ENCODE assay signal across 8 cellular contexts in the genomic region with DNA sequence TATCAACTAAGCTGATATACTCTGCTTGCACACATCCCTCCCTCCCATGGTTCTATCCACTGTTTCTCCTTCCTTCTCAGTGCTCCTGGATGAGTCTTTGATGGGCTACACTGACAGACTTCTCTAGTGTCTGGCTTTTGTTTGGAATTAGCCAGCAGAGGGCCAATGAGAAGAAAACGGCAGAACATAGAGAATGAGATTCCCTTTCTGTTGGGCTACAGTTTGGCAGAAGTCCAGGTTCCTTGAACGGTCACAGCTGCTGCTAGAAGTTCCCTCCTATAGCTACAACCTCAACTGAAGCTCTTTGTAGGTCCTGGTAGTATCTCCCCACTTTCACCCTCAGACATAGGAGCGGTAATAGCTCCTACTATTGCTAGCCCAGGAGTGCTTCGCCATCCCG.
DNase-seq lines count a peak whose midpoint lies in the region; ATAC-seq and TF ChIP-seq lines count a peak whose summit lies in the region.

No MANE protein-coding gene starts in this region.

- no peak overlapping the region for H3K4me2 ChIP-seq in fibroblast of lung (ENCODE audit: extremely low read depth, insufficient read depth, low read length)

- ATAC-seq in stimulated activated memory B cell treated with anti-CD40 and anti-IgM and Interleukin-4, amounts not matched to agents 10 μg/mL and 1 μg/mL and 100 μg/mL, for 72 hours, result no peak
- ATAC-seq in HG03095 (IDR thresholded peaks at IDR 0.05; ENCODE audit: unreplicated experiment) (no peak), HG03175 (IDR thresholded peaks at IDR 0.05; ENCODE audit: unreplicated experiment) (no peak)

- H3K36me3 Mint-ChIP-seq in stimulated activated memory B cell treated with anti-CD40 and anti-IgM and Interleukin-4, amounts not matched to agents 10 μg/mL and 1 μg/mL and 100 μg/mL, for 72 hours, result peaks cover 15% of the 10 kb centered on the region

- H3K4me1 ChIP-seq in fibroblast of lung (ENCODE audit: control insufficient read depth, extremely low read depth, insufficient read depth, low read length), result no peaks in the 10 kb centered on the region

- H3K27ac Mint-ChIP-seq in stimulated activated memory B cell treated with anti-CD40 and anti-IgM and Interleukin-4, amounts not matched to agents 10 μg/mL and 1 μg/mL and 100 μg/mL, for 72 hours, result no peak overlapping the region

- H3K4me3 Mint-ChIP-seq in stimulated activated memory B cell treated with anti-CD40 and anti-IgM and Interleukin-4, amounts not matched to agents 10 μg/mL and 1 μg/mL and 100 μg/mL, for 72 hours, result no peak overlapping the region

- H3K9me3 ChIP-seq in fibroblast of lung (ENCODE audit: control insufficient read depth, insufficient read depth, low read depth, low read length), result no peaks in the 10 kb centered on the region

- H3K9ac ChIP-seq in fibroblast of lung (ENCODE audit: insufficient read depth, low read length), result no peak overlapping the region

- no peaks in the 10 kb centered on the region for H4K20me1 ChIP-seq in fibroblast of lung (ENCODE audit: control insufficient read depth, extremely low read depth, insufficient read depth, low read length)

- H3K27me3 Mint-ChIP-seq in stimulated activated memory B cell treated with anti-CD40 and anti-IgM and Interleukin-4, amounts not matched to agents 10 μg/mL and 1 μg/mL and 100 μg/mL, for 72 hours, result no peaks in the 10 kb centered on the region

- no peaks in the 10 kb centered on the region for H3K79me2 ChIP-seq in fibroblast of lung (ENCODE audit: control insufficient read depth, insufficient read depth, low read length)

- H3K27me3 ChIP-seq in fibroblast of lung (ENCODE audit: control insufficient read depth, insufficient read depth, low read length), result no peaks in the 10 kb centered on the region

- TF ChIP-seq CTCF in fibroblast of lung (conservative IDR thresholded peaks at IDR 0.05 in 1 of 2, IDR thresholded peaks at IDR 0.05 in 1 of 2; ENCODE audit: low read depth in 1 of 2, low read length in 2 of 2), result peak; percentile 29 to 37

- H3K27ac ChIP-seq in fibroblast of lung (ENCODE audit: insufficient read depth, low read length), result no peak overlapping the region

- no peak overlapping the region for H2AFZ ChIP-seq in fibroblast of lung (ENCODE audit: low read length)

- H3K9me3 Mint-ChIP-seq in stimulated activated memory B cell treated with anti-CD40 and anti-IgM and Interleukin-4, amounts not matched to agents 10 μg/mL and 1 μg/mL and 100 μg/mL, for 72 hours, result peaks cover 4% of the 10 kb centered on the region

- no peaks in the 10 kb centered on the region for H3K36me3 ChIP-seq in fibroblast of lung (ENCODE audit: control insufficient read depth, insufficient read depth, low read length)

- DNase-seq in NCI-H1436 (lab: John Stamatoyannopoulos, UW) (peak; percentile 55), NCI-H1436 treated with DMSO at 0.1 percent for 48 hours (lab: John Stamatoyannopoulos, UW) (no peak), NCI-H524 treated with DMSO at 0.1 percent for 48 hours (lab: John Stamatoyannopoulos, UW) (peak; percentile 92), fibroblast of lung (ENCODE audit: low read depth in 2 of 2) (peak; percentile 20 to 76), stromal cell of bone marrow (ENCODE audit: low read depth) (peak; percentile 3)

- no peaks in the 10 kb centered on the region for H3K4me1 Mint-ChIP-seq in stimulated activated memory B cell treated with anti-CD40 and anti-IgM and Interleukin-4, amounts not matched to agents 10 μg/mL and 1 μg/mL and 100 μg/mL, for 72 hours

- H3K4me3 ChIP-seq in fibroblast of lung (replicated peaks in 1 of 4; ENCODE audit: control extremely low read depth in 1 of 4, insufficient read depth in 1 of 4, low read depth in 3 of 4, low read length in 4 of 4), result no peak overlapping the region
